ENCODE assay signal across 1 cellular context in the genomic region with DNA sequence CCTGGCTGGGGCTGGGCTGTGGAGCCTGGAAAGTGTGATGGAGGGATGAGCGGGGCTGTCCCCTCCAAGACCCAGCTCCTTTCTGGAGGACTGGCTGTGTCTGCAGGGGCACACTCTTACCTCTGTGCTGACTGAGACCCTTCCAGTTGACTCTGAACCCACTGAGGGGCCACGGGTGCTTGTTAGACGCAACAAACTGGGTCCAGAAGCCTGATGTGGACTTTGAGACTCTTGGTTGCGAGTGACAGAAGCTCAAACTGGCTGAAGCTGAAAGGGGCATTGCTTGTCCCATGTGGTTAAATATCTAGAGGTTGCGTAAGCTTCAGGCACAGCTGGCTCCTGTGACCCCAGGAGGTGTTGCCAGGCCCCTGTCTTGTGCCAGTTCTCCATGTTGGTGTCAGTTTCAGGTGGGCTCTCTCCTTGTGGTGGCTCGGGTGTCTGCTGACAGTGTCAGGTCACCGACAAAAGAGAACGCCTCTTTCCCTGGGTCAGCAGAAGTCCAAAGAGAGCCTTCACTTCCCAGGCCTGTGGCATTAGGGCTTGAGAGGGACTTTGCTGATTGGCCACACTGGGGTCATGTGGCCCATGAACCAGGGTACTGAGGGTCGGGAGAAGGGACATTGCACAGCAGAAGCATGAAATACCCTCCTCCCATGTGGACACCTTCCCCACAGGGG.
TF ChIP-seq lines count a peak whose summit lies in the region.

No MANE protein-coding gene starts in this region.

TF ChIP-seq in HepG2, 621 proteins besides CTCF, POLR2A, EP300 and RAD21 (continued from another document and continues in another):
- TF ChIP-seq, protein P1, sequence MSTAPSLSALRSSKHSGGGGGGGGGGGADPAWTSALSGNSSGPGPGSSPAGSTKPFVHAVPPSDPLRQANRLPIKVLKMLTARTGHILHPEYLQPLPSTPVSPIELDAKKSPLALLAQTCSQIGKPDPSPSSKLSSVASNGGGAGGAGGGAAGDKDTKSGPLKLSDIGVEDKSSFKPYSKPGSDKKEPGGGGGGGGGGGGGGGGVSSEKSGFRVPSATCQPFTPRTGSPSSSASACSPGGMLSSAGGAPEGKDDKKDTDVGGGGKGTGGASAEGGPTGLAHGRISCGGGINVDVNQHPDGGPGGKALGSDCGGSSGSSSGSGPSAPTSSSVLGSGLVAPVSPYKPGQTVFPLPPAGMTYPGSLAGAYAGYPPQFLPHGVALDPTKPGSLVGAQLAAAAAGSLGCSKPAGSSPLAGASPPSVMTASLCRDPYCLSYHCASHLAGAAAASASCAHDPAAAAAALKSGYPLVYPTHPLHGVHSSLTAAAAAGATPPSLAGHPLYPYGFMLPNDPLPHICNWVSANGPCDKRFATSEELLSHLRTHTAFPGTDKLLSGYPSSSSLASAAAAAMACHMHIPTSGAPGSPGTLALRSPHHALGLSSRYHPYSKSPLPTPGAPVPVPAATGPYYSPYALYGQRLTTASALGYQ (CRISPR knock-in tag; IDR thresholded peaks at IDR 0.05), result no peak
- TF ChIP-seq GFI1 (CRISPR knock-in tag; IDR thresholded peaks at IDR 0.05; ENCODE audit: borderline replicate concordance) (no peak), SP1 (IDR thresholded peaks at IDR 0.05) (no peak), SP1 (CRISPR knock-in tag; IDR thresholded peaks at IDR 0.05) (no peak), XRCC5 (optimal IDR thresholded peaks at IDR 0.05; ENCODE audit: low read length) (no peak), IRF2 (CRISPR knock-in tag; IDR thresholded peaks at IDR 0.05) (no peak), JDP2 (CRISPR knock-in tag; IDR thresholded peaks at IDR 0.05; ENCODE audit: borderline replicate concordance) (no peak), ZNF224 (CRISPR knock-in tag; IDR thresholded peaks at IDR 0.05) (no peak), SETDB1 (CRISPR knock-in tag; IDR thresholded peaks at IDR 0.05; ENCODE audit: borderline replicate concordance) (0 out of 2 replicates have a peak, but pooled peaks have one; percentile 61), TBL1XR1 (IDR thresholded peaks at IDR 0.05; ENCODE audit: borderline replicate concordance, low read length, partially characterized antibody) (no peak), MAZ (IDR thresholded peaks at IDR 0.05; ENCODE audit: borderline replicate concordance, low read depth, low read length) (no peak), MAZ (CRISPR knock-in tag; IDR thresholded peaks at IDR 0.05; ENCODE audit: low read depth) (no peak), ZNF570 (CRISPR knock-in tag; IDR thresholded peaks at IDR 0.05; ENCODE audit: borderline replicate concordance) (no peak), CBFB (CRISPR knock-in tag; IDR thresholded peaks at IDR 0.05) (no peak), REXO4 (CRISPR knock-in tag; IDR thresholded peaks at IDR 0.05; ENCODE audit: borderline replicate concordance) (no peak), SP4 (CRISPR knock-in tag; IDR thresholded peaks at IDR 0.05) (no peak), ZNF101 (CRISPR knock-in tag; IDR thresholded peaks at IDR 0.05; ENCODE audit: borderline replicate concordance, low read depth) (no peak), ESRRA (CRISPR knock-in tag; IDR thresholded peaks at IDR 0.05; ENCODE audit: low read depth) (peak; percentile 68; the same call in 1 of the 2 replicates), ZNF44 (CRISPR knock-in tag; IDR thresholded peaks at IDR 0.05) (no peak), FOXK1 (CRISPR knock-in tag; IDR thresholded peaks at IDR 0.05; ENCODE audit: borderline replicate concordance, low read depth) (peak; percentile 47; the same call in 1 of the 2 replicates), MED13 (CRISPR knock-in tag; IDR thresholded peaks at IDR 0.05) (0 out of 2 replicates have a peak, but pooled peaks have one; percentile 21), HOXD1 (CRISPR knock-in tag; IDR thresholded peaks at IDR 0.05) (no peak), SRSF9 (IDR thresholded peaks at IDR 0.05; ENCODE audit: borderline replicate concordance, insufficient read depth, low read depth, low read length, poor library complexity, severe bottlenecking) (no peak), RNF2 (conservative IDR thresholded peaks at IDR 0.05; ENCODE audit: low read depth) (no peak), FOXO1 (CRISPR knock-in tag; IDR thresholded peaks at IDR 0.05) (peak; percentile 55; the same call in 1 of the 2 replicates), ZNF567 (CRISPR knock-in tag; IDR thresholded peaks at IDR 0.05; ENCODE audit: borderline replicate concordance) (no peak), AGO2 (optimal IDR thresholded peaks at IDR 0.05; ENCODE audit: low read depth, low read length) (no peak), ZNF720 (CRISPR knock-in tag; IDR thresholded peaks at IDR 0.05) (no peak), ZNF878 (CRISPR knock-in tag; IDR thresholded peaks at IDR 0.05) (no peak), ZNF713 (CRISPR knock-in tag; IDR thresholded peaks at IDR 0.05) (no peak), HNF4G (IDR thresholded peaks at IDR 0.05; ENCODE audit: borderline replicate concordance, low read depth, low read length) (peak; percentile 91), HNF4G (CRISPR knock-in tag; IDR thresholded peaks at IDR 0.05; ENCODE audit: borderline replicate concordance, low read depth) (peak; percentile 65; the same call in 1 of the 2 replicates), HNRNPH1 (optimal IDR thresholded peaks at IDR 0.05; ENCODE audit: low read depth, low read length) (no peak), SALL2 (CRISPR knock-in tag; IDR thresholded peaks at IDR 0.05) (0 out of 2 replicates have a peak, but pooled peaks have one; percentile 58), ZNF12 (CRISPR knock-in tag; IDR thresholded peaks at IDR 0.05) (0 out of 2 replicates have a peak, but pooled peaks have one; percentile 62), ZZZ3 (CRISPR knock-in tag; IDR thresholded peaks at IDR 0.05; ENCODE audit: borderline replicate concordance) (no peak), KAT2B (IDR thresholded peaks at IDR 0.05; ENCODE audit: borderline replicate concordance, low read depth, low read length) (no peak)
- TF ChIP-seq, protein P2, sequence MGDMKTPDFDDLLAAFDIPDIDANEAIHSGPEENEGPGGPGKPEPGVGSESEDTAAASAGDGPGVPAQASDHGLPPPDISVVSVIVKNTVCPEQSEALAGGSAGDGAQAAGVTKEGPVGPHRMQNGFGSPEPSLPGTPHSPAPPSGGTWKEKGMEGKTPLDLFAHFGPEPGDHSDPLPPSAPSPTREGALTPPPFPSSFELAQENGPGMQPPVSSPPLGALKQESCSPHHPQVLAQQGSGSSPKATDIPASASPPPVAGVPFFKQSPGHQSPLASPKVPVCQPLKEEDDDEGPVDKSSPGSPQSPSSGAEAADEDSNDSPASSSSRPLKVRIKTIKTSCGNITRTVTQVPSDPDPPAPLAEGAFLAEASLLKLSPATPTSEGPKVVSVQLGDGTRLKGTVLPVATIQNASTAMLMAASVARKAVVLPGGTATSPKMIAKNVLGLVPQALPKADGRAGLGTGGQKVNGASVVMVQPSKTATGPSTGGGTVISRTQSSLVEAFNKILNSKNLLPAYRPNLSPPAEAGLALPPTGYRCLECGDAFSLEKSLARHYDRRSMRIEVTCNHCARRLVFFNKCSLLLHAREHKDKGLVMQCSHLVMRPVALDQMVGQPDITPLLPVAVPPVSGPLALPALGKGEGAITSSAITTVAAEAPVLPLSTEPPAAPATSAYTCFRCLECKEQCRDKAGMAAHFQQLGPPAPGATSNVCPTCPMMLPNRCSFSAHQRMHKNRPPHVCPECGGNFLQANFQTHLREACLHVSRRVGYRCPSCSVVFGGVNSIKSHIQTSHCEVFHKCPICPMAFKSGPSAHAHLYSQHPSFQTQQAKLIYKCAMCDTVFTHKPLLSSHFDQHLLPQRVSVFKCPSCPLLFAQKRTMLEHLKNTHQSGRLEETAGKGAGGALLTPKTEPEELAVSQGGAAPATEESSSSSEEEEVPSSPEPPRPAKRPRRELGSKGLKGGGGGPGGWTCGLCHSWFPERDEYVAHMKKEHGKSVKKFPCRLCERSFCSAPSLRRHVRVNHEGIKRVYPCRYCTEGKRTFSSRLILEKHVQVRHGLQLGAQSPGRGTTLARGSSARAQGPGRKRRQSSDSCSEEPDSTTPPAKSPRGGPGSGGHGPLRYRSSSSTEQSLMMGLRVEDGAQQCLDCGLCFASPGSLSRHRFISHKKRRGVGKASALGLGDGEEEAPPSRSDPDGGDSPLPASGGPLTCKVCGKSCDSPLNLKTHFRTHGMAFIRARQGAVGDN (CRISPR knock-in tag; IDR thresholded peaks at IDR 0.05), result peak; percentile 72
- TF ChIP-seq, protein P3, sequence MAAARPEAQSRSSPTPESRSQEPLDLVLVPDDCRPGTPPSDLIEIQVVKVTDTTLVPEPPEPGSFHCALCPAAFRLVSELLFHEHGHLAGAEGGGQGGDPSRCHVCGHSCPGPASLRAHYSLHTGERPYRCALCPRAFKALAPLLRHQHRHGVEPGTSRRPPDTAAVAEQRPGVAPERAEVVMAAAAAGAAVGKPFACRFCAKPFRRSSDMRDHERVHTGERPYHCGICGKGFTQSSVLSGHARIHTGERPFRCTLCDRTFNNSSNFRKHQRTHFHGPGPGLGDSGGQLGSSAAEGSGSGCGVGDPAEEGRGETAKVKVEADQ (CRISPR knock-in tag; IDR thresholded peaks at IDR 0.05; ENCODE audit: borderline replicate concordance), result peak; percentile 69; the same call in 1 of the 2 replicates
- TF ChIP-seq, protein P4, sequence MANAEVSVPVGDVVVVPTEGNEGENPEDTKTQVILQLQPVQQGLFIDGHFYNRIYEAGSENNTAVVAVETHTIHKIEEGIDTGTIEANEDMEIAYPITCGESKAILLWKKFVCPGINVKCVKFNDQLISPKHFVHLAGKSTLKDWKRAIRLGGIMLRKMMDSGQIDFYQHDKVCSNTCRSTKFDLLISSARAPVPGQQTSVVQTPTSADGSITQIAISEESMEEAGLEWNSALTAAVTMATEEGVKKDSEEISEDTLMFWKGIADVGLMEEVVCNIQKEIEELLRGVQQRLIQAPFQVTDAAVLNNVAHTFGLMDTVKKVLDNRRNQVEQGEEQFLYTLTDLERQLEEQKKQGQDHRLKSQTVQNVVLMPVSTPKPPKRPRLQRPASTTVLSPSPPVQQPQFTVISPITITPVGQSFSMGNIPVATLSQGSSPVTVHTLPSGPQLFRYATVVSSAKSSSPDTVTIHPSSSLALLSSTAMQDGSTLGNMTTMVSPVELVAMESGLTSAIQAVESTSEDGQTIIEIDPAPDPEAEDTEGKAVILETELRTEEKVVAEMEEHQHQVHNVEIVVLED (CRISPR knock-in tag; IDR thresholded peaks at IDR 0.05; ENCODE audit: borderline replicate concordance), result 0 out of 2 replicates have a peak, but pooled peaks have one; percentile 43
- TF ChIP-seq, protein P5, sequence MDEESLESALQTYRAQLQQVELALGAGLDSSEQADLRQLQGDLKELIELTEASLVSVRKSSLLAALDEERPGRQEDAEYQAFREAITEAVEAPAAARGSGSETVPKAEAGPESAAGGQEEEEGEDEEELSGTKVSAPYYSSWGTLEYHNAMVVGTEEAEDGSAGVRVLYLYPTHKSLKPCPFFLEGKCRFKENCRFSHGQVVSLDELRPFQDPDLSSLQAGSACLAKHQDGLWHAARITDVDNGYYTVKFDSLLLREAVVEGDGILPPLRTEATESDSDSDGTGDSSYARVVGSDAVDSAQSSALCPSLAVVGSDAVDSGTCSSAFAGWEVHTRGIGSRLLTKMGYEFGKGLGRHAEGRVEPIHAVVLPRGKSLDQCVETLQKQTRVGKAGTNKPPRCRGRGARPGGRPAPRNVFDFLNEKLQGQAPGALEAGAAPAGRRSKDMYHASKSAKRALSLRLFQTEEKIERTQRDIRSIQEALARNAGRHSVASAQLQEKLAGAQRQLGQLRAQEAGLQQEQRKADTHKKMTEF (CRISPR knock-in tag; IDR thresholded peaks at IDR 0.05), result peak; percentile 57; the same call in 1 of the 2 replicates
- TF ChIP-seq, protein P6, sequence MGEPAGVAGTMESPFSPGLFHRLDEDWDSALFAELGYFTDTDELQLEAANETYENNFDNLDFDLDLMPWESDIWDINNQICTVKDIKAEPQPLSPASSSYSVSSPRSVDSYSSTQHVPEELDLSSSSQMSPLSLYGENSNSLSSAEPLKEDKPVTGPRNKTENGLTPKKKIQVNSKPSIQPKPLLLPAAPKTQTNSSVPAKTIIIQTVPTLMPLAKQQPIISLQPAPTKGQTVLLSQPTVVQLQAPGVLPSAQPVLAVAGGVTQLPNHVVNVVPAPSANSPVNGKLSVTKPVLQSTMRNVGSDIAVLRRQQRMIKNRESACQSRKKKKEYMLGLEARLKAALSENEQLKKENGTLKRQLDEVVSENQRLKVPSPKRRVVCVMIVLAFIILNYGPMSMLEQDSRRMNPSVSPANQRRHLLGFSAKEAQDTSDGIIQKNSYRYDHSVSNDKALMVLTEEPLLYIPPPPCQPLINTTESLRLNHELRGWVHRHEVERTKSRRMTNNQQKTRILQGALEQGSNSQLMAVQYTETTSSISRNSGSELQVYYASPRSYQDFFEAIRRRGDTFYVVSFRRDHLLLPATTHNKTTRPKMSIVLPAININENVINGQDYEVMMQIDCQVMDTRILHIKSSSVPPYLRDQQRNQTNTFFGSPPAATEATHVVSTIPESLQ (CRISPR knock-in tag; conservative IDR thresholded peaks at IDR 0.05), result no peak
- TF ChIP-seq, protein P7, sequence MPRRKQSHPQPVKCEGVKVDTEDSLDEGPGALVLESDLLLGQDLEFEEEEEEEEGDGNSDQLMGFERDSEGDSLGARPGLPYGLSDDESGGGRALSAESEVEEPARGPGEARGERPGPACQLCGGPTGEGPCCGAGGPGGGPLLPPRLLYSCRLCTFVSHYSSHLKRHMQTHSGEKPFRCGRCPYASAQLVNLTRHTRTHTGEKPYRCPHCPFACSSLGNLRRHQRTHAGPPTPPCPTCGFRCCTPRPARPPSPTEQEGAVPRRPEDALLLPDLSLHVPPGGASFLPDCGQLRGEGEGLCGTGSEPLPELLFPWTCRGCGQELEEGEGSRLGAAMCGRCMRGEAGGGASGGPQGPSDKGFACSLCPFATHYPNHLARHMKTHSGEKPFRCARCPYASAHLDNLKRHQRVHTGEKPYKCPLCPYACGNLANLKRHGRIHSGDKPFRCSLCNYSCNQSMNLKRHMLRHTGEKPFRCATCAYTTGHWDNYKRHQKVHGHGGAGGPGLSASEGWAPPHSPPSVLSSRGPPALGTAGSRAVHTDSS (CRISPR knock-in tag; conservative IDR thresholded peaks at IDR 0.05), result no peak
- TF ChIP-seq, protein P8, sequence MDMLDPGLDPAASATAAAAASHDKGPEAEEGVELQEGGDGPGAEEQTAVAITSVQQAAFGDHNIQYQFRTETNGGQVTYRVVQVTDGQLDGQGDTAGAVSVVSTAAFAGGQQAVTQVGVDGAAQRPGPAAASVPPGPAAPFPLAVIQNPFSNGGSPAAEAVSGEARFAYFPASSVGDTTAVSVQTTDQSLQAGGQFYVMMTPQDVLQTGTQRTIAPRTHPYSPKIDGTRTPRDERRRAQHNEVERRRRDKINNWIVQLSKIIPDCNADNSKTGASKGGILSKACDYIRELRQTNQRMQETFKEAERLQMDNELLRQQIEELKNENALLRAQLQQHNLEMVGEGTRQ (IDR thresholded peaks at IDR 0.05; ENCODE audit: low read depth, low read length), result peak; percentile 76
- TF ChIP-seq, protein P8 (CRISPR knock-in tag; IDR thresholded peaks at IDR 0.05; ENCODE audit: borderline replicate concordance), result peak; percentile 94; the same call in 1 of the 2 replicates
- TF ChIP-seq, protein P9, sequence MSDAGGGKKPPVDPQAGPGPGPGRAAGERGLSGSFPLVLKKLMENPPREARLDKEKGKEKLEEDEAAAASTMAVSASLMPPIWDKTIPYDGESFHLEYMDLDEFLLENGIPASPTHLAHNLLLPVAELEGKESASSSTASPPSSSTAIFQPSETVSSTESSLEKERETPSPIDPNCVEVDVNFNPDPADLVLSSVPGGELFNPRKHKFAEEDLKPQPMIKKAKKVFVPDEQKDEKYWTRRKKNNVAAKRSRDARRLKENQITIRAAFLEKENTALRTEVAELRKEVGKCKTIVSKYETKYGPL (CRISPR knock-in tag; IDR thresholded peaks at IDR 0.05), result peak; percentile 70; the same call in 1 of the 2 replicates
